In genomic region chrX:119266364-119266995, GRCh38 we compare ENCODE assay signal across 8 cellular contexts. TPM values are rescaled to one million over a fixed set of nuclear protein-coding genes. Genes with fewer than 3 reads are reported as not detected.
DNase-seq lines count a peak whose midpoint lies in the region; ATAC-seq, FAIRE-seq and TF ChIP-seq lines count a peak whose summit lies in the region.

No MANE protein-coding gene starts in this region.

- no peak overlapping the region for H3K4me3 ChIP-seq in DND-41 (ENCODE audit: low read depth in 1 of 2, low read length in 2 of 2)
- H3K4me3 ChIP-seq in Loucy (ENCODE audit: low read length, poor library complexity, severe bottlenecking), result no peak overlapping the region
- H3K4me3 ChIP-seq in ascending aorta, result no peak overlapping the region
- no peak overlapping the region for H3K4me3 ChIP-seq in kidney (ENCODE audit: low read length in 2 of 2)

- H3K27me3 ChIP-seq in DND-41 (ENCODE audit: insufficient read depth, low read length, poor library complexity), result no peaks in the 10 kb centered on the region
- no peaks in the 10 kb centered on the region for H3K27me3 ChIP-seq in Loucy (ENCODE audit: insufficient read depth, low read length, poor library complexity, severe bottlenecking)
- no peaks in the 10 kb centered on the region for H3K27me3 ChIP-seq in ascending aorta

- peak; percentile 80 for TF ChIP-seq CTCF in DND-41 (IDR thresholded peaks at IDR 0.05; ENCODE audit: borderline replicate concordance, extremely low read depth, low read length, poor library complexity, severe bottlenecking)
- peak; percentile 69 for TF ChIP-seq CTCF in Loucy (conservative IDR thresholded peaks at IDR 0.05; ENCODE audit: low read length)
- TF ChIP-seq CTCF in ascending aorta (IDR thresholded peaks at IDR 0.05), result peak in 2 of 3 experiments; percentile 52 to 63
- TF ChIP-seq CTCF in kidney (IDR thresholded peaks at IDR 0.05; ENCODE audit: borderline replicate concordance, extremely low read depth, insufficient read depth), result peak; percentile 46

- DNase-seq in DND-41 (peak; percentile 30), ascending aorta (ENCODE audit: low spot score in 2 of 2) (no peak), kidney (no peak), T-helper 1 cell (no peak)

- no peak overlapping the region for H2AFZ ChIP-seq in DND-41 (ENCODE audit: low read depth, low read length)
- no peak overlapping the region for H2AFZ ChIP-seq in Loucy (ENCODE audit: low read length)

- no peaks in the 10 kb centered on the region for H3K36me3 ChIP-seq in DND-41 (ENCODE audit: insufficient read depth, low read length)
- no peaks in the 10 kb centered on the region for H3K36me3 ChIP-seq in Loucy (ENCODE audit: insufficient read depth, low read length)
- H3K36me3 ChIP-seq in ascending aorta, result no peaks in the 10 kb centered on the region
- H3K36me3 ChIP-seq in kidney (ENCODE audit: control insufficient read depth in 1 of 2, insufficient read depth in 2 of 2, low read length in 2 of 2), result no peaks in the 10 kb centered on the region

- FAIRE-seq in A204.1 (lab: Jason Lieb, UNC), result peak; percentile 25
- peak; percentile 93 for FAIRE-seq in kidney (lab: Jason Lieb, UNC)

- no peaks in the 10 kb centered on the region for H3F3A ChIP-seq in Loucy (ENCODE audit: low read depth)

- no peak overlapping the region for H3K4me2 ChIP-seq in DND-41 (ENCODE audit: insufficient read depth, low read length)
- no peak overlapping the region for H3K4me2 ChIP-seq in Loucy (ENCODE audit: low read depth, low read length, poor library complexity, severe bottlenecking)

- H3K9me2 ChIP-seq in Loucy (replicated peaks; ENCODE audit: low read depth, low read length), result no peaks in the 10 kb centered on the region

- H3K9me3 ChIP-seq in DND-41 (ENCODE audit: insufficient read depth, low read length, severe bottlenecking) (no peaks in the 10 kb centered on the region), Loucy (ENCODE audit: insufficient read depth, low read depth, low read length) (no peaks in the 10 kb centered on the region), ascending aorta (no peaks in the 10 kb centered on the region), kidney (ENCODE audit: control insufficient read depth in 1 of 2, low read length in 2 of 2) (no peaks in the 10 kb centered on the region)

- H4K20me1 ChIP-seq in DND-41 (ENCODE audit: insufficient read depth, low read length) (no peaks in the 10 kb centered on the region), Loucy (ENCODE audit: insufficient read depth, low read length, poor library complexity, severe bottlenecking) (no peaks in the 10 kb centered on the region)

- ATAC-seq in DND-41 (ENCODE audit: insufficient read depth, low read depth) (peak; percentile 49; the same call in 1 of the 3 replicates), HG03095 (IDR thresholded peaks at IDR 0.05; ENCODE audit: unreplicated experiment) (no peak), HG02588 (IDR thresholded peaks at IDR 0.05; ENCODE audit: unreplicated experiment) (no peak)

- intact Hi-C loops in ascending aorta (cut with DNase I), result loop anchor here (2.0 kb wide), 1 partner anchor 148 kb away; no protein-coding TSS in a partner anchor
- intact Hi-C loops in kidney (cut with DNase I), result no loop called here

- no peak overlapping the region for H3K9ac ChIP-seq in DND-41 (ENCODE audit: low read depth, low read length)
- no peak overlapping the region for H3K9ac ChIP-seq in Loucy (ENCODE audit: low read depth, low read length, poor library complexity, severe bottlenecking)
- no peak overlapping the region for H3K9ac ChIP-seq in kidney (ENCODE audit: low read length in 2 of 2)

- H3K27ac ChIP-seq in DND-41 (ENCODE audit: low read length) (no peak overlapping the region), ascending aorta (no peak overlapping the region), kidney (ENCODE audit: low read depth in 2 of 2, low read length in 2 of 2) (no peak overlapping the region)

- no peaks in the 10 kb centered on the region for H3K4me1 ChIP-seq in DND-41 (ENCODE audit: insufficient read depth, low read length)
- no peaks in the 10 kb centered on the region for H3K4me1 ChIP-seq in Loucy (ENCODE audit: insufficient read depth, low read length, poor library complexity, severe bottlenecking)
- no peaks in the 10 kb centered on the region for H3K4me1 ChIP-seq in ascending aorta
- no peaks in the 10 kb centered on the region for H3K4me1 ChIP-seq in kidney (ENCODE audit: control insufficient read depth in 1 of 2, insufficient read depth in 1 of 2, low read depth in 1 of 2, low read length in 2 of 2)

- H3K79me2 ChIP-seq in DND-41 (ENCODE audit: insufficient read depth, low read length) (no peaks in the 10 kb centered on the region), Loucy (ENCODE audit: insufficient read depth, low read length) (no peaks in the 10 kb centered on the region)

RNA-seq across cellular contexts. Expression of gene PGRMC1, which starts 30.4 kb away (rescaled TPM):
- 117 TPM for total RNA-seq in ascending aorta
- total RNA-seq in kidney, result 118 TPM
- polyA plus RNA-seq in kidney (ENCODE audit: insufficient read depth, low read depth, low replicate concordance), result 181 TPM
